ENCODE assay signal across 11 cellular contexts in genomic region chr22:16600644-16601436, GRCh38. TPM values are rescaled to one million over a fixed set of nuclear protein-coding genes. Genes with fewer than 3 reads are reported as not detected.
DNase-seq lines count a peak whose midpoint lies in the region; ATAC-seq and TF ChIP-seq lines count a peak whose summit lies in the region.
"Not testable (repeated sequence)": the region's sequence is repeated elsewhere in the genome, so short reads cannot be mapped to it uniquely, and the experiment has no call there.
"Had no signal": no experiment of that assay in that cellular context is flagged by ENCODE, and none has a peak within 500 bp of the region (broad histone marks: within the 10 kb centered on the region; RNA-seq: fewer than 3 reads in every experiment).

No MANE protein-coding gene starts in this region.

- not testable (repeated sequence) for H3K27ac Mint-ChIP-seq in natural killer cell

- H3K27me3 Mint-ChIP-seq in natural killer cell (ENCODE audit: low read depth in 2 of 2), result peaks cover 20 to 28% of the 10 kb centered on the region in 2 donors

- H3K4me1 Mint-ChIP-seq in natural killer cell, result not testable (repeated sequence)

- not testable (repeated sequence) for H3K4me1 ChIP-seq in upper lobe of right lung

- not testable (repeated sequence) for H3K9ac ChIP-seq in SK-N-MC (ENCODE audit: insufficient read length)

- H3K9me3 ChIP-seq in SK-N-MC (ENCODE audit: low read depth, low read length); upper lobe of right lung: not testable (repeated sequence)

- H3K27me3 ChIP-seq in dorsolateral prefrontal cortex, result peaks cover 0 to 85% (median 37%) of the 10 kb centered on the region in 45 donors
- H3K27me3 ChIP-seq in upper lobe of right lung, result peaks cover 35% of the 10 kb centered on the region

- ATAC-seq in left ventricle myocardium superior, result peak; percentile 97
- ATAC-seq in natural killer cell, result peak; percentile 63 to 64 (median 64)
- peak; percentile 96 for ATAC-seq in upper lobe of right lung

- intact Hi-C loops in dorsolateral prefrontal cortex (cut with DNase I); left ventricle myocardium superior (cut with micrococcal nuclease); natural killer cell (cut with micrococcal nuclease); upper lobe of right lung (cut with DNase I): not testable (repeated sequence)

- H3K9me3 Mint-ChIP-seq in natural killer cell, result not testable (repeated sequence)

- H3K27ac ChIP-seq in SK-N-MC, upper lobe of right lung: not testable (repeated sequence)
- H3K27ac ChIP-seq in dorsolateral prefrontal cortex, result peak overlapping the region in 33 of 59 donors; percentile 3 to 89 (median 73)

- H3K4me3 Mint-ChIP-seq in natural killer cell, result peak overlapping the region; percentile 82

- DNase-seq in D341Med (ENCODE audit: low spot score) (peak; percentile 94), activated T-helper 1 cell treated with Interleukin-2 at 50 U/mL for 16 hours (ENCODE audit: low read depth) (peak; percentile 45), dorsolateral prefrontal cortex (peak in 9 of 10 donors; percentile 58 to 82 (median 66)), left ventricle myocardium superior (peak; percentile 85), natural killer cell (peak; percentile 23), upper lobe of right lung (peak; percentile 90)
- not testable (repeated sequence) for DNase-seq in SK-N-MC (ENCODE audit: low read depth, low spot score)
- DNase-seq in stimulated activated CD4-positive, alpha-beta T cell treated with anti-CD3 and anti-CD28 coated beads, Interleukin-15, amount 100 ng/mL, for 24 hours, result peak; percentile 41

- not testable (repeated sequence) for H3K36me3 Mint-ChIP-seq in natural killer cell

- not testable (repeated sequence) for H3K36me3 ChIP-seq in SK-N-MC (ENCODE audit: insufficient read depth, low read length); upper lobe of right lung

- H3K4me3 ChIP-seq in SK-N-MC, result peak overlapping the region; percentile 74
- peak overlapping the region in 57 of 59 donors; percentile 12 to 71 (median 53) for H3K4me3 ChIP-seq in dorsolateral prefrontal cortex
- peak overlapping the region; percentile 42 for H3K4me3 ChIP-seq in upper lobe of right lung

- TF ChIP-seq CTCF in dorsolateral prefrontal cortex (IDR thresholded peaks at IDR 0.05 in 54 of 56, conservative IDR thresholded peaks at IDR 0.05 in 2 of 56; ENCODE audit: low read depth in 1 of 56, partially characterized antibody in 56 of 56), result peak in 3 of 56 donors; percentile 8 to 17 (median 10)
- TF ChIP-seq CTCF in natural killer cell (IDR thresholded peaks at IDR 0.05); upper lobe of right lung (IDR thresholded peaks at IDR 0.05): not testable (repeated sequence)

RNA-seq across cellular contexts. Expression of gene CCT8L2, which starts 8.2 kb away (rescaled TPM):
- under 1 TPM in 45 of 120 experiments, not detected in 75; 0.19 to 0.99 (median 0.33) TPM for total RNA-seq in dorsolateral prefrontal cortex
- total RNA-seq in left ventricle myocardium superior, result not detected
- not detected for total RNA-seq in natural killer cell
- not detected for total RNA-seq in upper lobe of right lung
- total RNA-seq: Calu3, progenitor cell of endocrine pancreas, subcutaneous adipose tissue had no signal
